9 cellular contexts compared by ENCODE assay signal in the genomic region with DNA sequence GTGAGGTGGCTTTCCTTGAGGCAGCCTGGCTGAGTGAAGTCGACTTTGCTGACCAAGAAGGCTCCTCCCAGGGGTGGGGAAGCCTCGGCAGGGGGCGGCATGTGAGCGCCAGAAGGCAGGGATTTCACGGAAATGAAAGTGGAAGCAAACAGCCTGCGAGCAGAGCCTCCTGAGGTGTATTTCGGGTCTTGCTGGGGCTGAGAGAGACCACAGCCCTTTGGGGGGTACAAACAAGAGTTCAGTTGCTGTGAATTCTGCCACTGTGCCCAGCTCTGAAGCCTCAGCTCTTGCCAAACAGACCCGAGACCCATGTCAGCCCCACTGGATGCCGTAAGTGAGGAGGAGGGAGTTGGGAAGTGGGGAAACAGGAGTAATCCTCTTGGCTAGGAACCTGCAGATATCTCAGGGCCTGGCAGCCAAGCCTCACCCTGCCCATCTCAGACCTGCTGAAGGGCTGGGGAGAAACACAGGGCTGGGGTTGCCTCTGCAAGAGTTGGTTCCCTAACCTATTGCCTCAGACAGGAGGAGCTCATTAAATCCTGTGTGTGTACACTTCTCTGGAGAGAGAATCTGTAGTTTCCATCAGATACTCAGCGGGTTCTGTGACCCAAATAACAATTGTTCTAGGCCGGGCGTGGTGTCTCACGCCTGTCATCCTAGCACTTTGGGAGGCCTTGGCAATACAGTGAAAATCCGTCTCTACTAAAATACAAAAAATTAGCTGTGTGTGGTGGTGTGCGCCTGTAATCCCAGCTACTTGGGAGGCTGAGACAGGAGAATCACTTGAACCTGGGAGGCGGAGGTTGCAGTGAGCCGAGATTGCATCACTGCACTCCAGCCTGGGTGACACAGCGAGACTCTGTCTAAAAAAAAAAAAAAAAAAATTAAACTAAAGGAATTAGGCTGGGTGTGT. TPM values are rescaled to one million over a fixed set of nuclear protein-coding genes. Genes with fewer than 3 reads are reported as not detected.
A peak's percentile ranks its signal among the peaks of the same experiment; 100 is the strongest.
DNase-seq lines count a peak whose midpoint lies in the region; ATAC-seq, FAIRE-seq and TF ChIP-seq lines count a peak whose summit lies in the region.
"Had no signal": no experiment of that assay in that cellular context is flagged by ENCODE, and none has a peak within 500 bp of the region (broad histone marks: within the 10 kb centered on the region; RNA-seq: fewer than 3 reads in every experiment).

A gene (plus strand): TSS at position 146 of the 913 bp plus-strand sequence. CDS start 164 bp downstream, at position 310.

- peaks cover 3% of the 10 kb centered on the region for H3K36me3 Mint-ChIP-seq in activated naive CD4-positive, alpha-beta T cell treated with anti-CD3 and anti-CD28 coated beads, Interleukin-2, amount 50 U/mL, for 24 hours

- no peaks in the 10 kb centered on the region for H3K27me3 ChIP-seq in pancreas
- H3K27me3 ChIP-seq in thymus (ENCODE audit: control insufficient read depth, insufficient read depth) = no peaks in the 10 kb centered on the region

- peak within 1 kb of the TSS; percentile 100 for H3K27ac Mint-ChIP-seq in activated naive CD4-positive, alpha-beta T cell treated with anti-CD3 and anti-CD28 coated beads, Interleukin-2, amount 50 U/mL, for 24 hours

- peak; percentile 65 for ATAC-seq in GM19328 (IDR thresholded peaks at IDR 0.05; ENCODE audit: unreplicated experiment)
- peak; percentile 88 to 97 (median 94) for ATAC-seq in pancreas

- no peaks in the 10 kb centered on the region for H3K27me3 Mint-ChIP-seq in activated naive CD4-positive, alpha-beta T cell treated with anti-CD3 and anti-CD28 coated beads, Interleukin-2, amount 50 U/mL, for 24 hours

- H3K9me3 ChIP-seq in pancreas (no peaks in the 10 kb centered on the region), thymus (ENCODE audit: control insufficient read depth) (no peaks in the 10 kb centered on the region)

- H3K27ac ChIP-seq in pancreas (peak within 1 kb of the TSS; percentile 83 to 96 (median 92)), thymus (ENCODE audit: low read depth) (peak within 1 kb of the TSS; percentile 93)

- peak in 2 of 4 donors; percentile 11 to 13 for TF ChIP-seq CTCF in pancreas (IDR thresholded peaks at IDR 0.05)

- peaks cover 33% of the 10 kb centered on the region for H3K4me1 Mint-ChIP-seq in activated naive CD4-positive, alpha-beta T cell treated with anti-CD3 and anti-CD28 coated beads, Interleukin-2, amount 50 U/mL, for 24 hours

- H3K36me3 ChIP-seq in pancreas = peaks cover 0 to 15% (median 14%) of the 10 kb centered on the region in 3 donors
- peaks cover 27% of the 10 kb centered on the region for H3K36me3 ChIP-seq in thymus (ENCODE audit: control insufficient read depth, insufficient read depth)

- WGBS in pancreas, 2 donors = 21% methylated on average over 18 of the region's 18 CpGs
- 39% methylated on average over 18 of the region's 18 CpGs for WGBS in thymus

- H3K4me3 ChIP-seq in Jurkat, Clone E6-1 (ENCODE audit: low read length) = peak within 1 kb of the TSS; percentile 69
- H3K4me3 ChIP-seq in pancreas (peak within 1 kb of the TSS; percentile 47 to 71 (median 58)), thymus (ENCODE audit: low read length) (peak within 1 kb of the TSS; percentile 45)

- H3K9me3 Mint-ChIP-seq in activated naive CD4-positive, alpha-beta T cell treated with anti-CD3 and anti-CD28 coated beads, Interleukin-2, amount 50 U/mL, for 24 hours = no peaks in the 10 kb centered on the region

- peak in 11 of 14 donors; percentile 35 to 80 (median 59) for DNase-seq in C1 segment of cervical spinal cord (lab: John Stamatoyannopoulos, UW)
- peak; percentile 78 for DNase-seq in Jurkat, Clone E6-1 (ENCODE audit: low read depth, low spot score)
- DNase-seq in SKM-1 treated with dmso at 0.1 percent for 144 hours (lab: John Stamatoyannopoulos, UW; ENCODE audit: unreplicated experiment) = peak; percentile 75
- peak; percentile 86 for DNase-seq in glomerular visceral epithelial cell (ENCODE audit: extremely low spot score)
- peak; percentile 79 to 92 (median 84) for DNase-seq in pancreas

- H3K4me1 ChIP-seq in pancreas (peaks cover 0 to 9% (median 0%) of the 10 kb centered on the region in 3 donors), thymus (ENCODE audit: control insufficient read depth, insufficient read depth, low read length) (no peaks in the 10 kb centered on the region)

- no peak for FAIRE-seq in pancreas (lab: Jason Lieb, UNC)
- FAIRE-seq: colon had no signal

- intact Hi-C loops in pancreas (cut with DNase I) = loop anchor here in 1 of 3 donors (10.0 kb wide), 1 partner anchor 208 kb away; a partner anchor contains a TSS

- H3K4me3 Mint-ChIP-seq in activated naive CD4-positive, alpha-beta T cell treated with anti-CD3 and anti-CD28 coated beads, Interleukin-2, amount 50 U/mL, for 24 hours = peak within 1 kb of the TSS; percentile 100

RNA-seq across cellular contexts. Expression of the gene that starts here (rescaled TPM):
- not detected for polyA plus RNA-seq in Jurkat, Clone E6-1 (2012; ENCODE audit: insufficient read depth, insufficient read length)
- total RNA-seq in pancreas = 10 to 100 TPM in 2 of 6 donors, 1 to 10 TPM in 4; 6.0 to 19.9 (median 7.7) TPM
- polyA plus RNA-seq in pancreas (10 to 100 TPM; 20.2 to 23.9 TPM), thymus (47.6 TPM)

Comparison
In these comparisons a context has a peak if more than half of its experiments do, and no peak if none do; other contexts are left out.
1. Peak in every context shown above with its lines: DNase-seq, ATAC-seq, H3K4me3 ChIP-seq and H3K27ac ChIP-seq.